1 cellular context compared by ENCODE assay signal in the genomic region with DNA sequence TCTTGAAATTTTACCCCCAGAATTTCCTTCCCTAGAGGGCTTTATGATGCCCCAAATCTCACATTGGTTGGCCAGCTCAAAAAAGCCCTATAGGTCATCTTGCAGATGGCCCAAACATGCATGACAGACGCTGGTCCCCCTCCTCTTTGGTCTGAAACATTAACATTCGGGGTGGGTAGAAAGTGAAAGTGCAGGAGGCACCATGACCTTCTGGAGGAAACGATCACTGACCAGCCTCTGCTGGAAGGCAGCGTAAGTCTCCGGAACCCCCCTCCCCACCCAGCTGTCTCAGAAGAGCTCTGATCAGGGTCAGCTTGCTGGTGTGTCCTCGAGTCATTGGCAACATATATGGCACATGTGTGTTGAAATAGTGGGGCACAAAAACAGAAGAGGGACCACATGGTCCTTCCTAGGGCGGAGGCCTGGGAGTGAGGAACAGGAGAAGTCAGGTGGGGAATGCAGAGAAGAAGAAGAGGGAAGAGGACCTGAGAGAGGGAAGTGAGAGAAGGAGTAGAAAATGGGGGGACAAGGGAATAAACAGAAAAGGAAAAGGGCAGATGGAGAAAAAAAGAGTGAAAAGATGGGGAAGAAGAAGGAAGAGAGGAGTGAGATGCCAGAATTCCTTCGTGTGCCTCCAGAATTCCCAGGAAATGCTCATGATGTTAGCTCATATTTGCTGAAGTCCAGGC.
TF ChIP-seq lines count a peak whose summit lies in the region.

No MANE protein-coding gene starts in this region.

TF ChIP-seq in SK-N-SH, 30 proteins besides CTCF, POLR2A, EP300 and RAD21:
- TF ChIP-seq RCOR1 (IDR thresholded peaks at IDR 0.05; ENCODE audit: low read length) (no peak), TCF12 (IDR thresholded peaks at IDR 0.05) (no peak), GABPA (IDR thresholded peaks at IDR 0.05; ENCODE audit: low read depth) (no peak), YY1 (IDR thresholded peaks at IDR 0.05; ENCODE audit: low read depth) (no peak)
- TF ChIP-seq, protein P1, sequence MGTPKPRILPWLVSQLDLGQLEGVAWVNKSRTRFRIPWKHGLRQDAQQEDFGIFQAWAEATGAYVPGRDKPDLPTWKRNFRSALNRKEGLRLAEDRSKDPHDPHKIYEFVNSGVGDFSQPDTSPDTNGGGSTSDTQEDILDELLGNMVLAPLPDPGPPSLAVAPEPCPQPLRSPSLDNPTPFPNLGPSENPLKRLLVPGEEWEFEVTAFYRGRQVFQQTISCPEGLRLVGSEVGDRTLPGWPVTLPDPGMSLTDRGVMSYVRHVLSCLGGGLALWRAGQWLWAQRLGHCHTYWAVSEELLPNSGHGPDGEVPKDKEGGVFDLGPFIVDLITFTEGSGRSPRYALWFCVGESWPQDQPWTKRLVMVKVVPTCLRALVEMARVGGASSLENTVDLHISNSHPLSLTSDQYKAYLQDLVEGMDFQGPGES (IDR thresholded peaks at IDR 0.05; ENCODE audit: low read depth, low read length), result no peak
